8 cellular contexts compared by ENCODE assay signal in genomic region chr13:33494596-33495214, GRCh38.
DNase-seq lines count a peak whose midpoint lies in the region; ATAC-seq lines count a peak whose summit lies in the region.

No MANE protein-coding gene starts in this region.

- H3K4me2 ChIP-seq in BLaER1, result peak overlapping the region; percentile 53
- no peak overlapping the region for H3K4me2 ChIP-seq in mesendoderm (ENCODE audit: low read length)

- H4K20me1 ChIP-seq in BLaER1, result no peaks in the 10 kb centered on the region

- H3K27ac ChIP-seq in BLaER1 (0 out of 2 replicates have a peak overlapping the region, but pooled peaks have one; percentile 28), mesendoderm (ENCODE audit: low read depth, low read length) (no peak overlapping the region)

- peak overlapping the region; percentile 25 for H2BK15ac ChIP-seq in mesendoderm (replicated peaks; ENCODE audit: low read depth)

- H3K27me3 ChIP-seq in BLaER1 (no peaks in the 10 kb centered on the region), mesendoderm (ENCODE audit: insufficient read depth, low read length, poor library complexity) (no peaks in the 10 kb centered on the region)

- no peak overlapping the region for H3K4ac ChIP-seq in mesendoderm (ENCODE audit: low read depth, low read length)

- H3K9me3 ChIP-seq in BLaER1, result no peaks in the 10 kb centered on the region

- no peak overlapping the region for H4K5ac ChIP-seq in mesendoderm (ENCODE audit: low read length)

- H3K36me3 ChIP-seq in BLaER1, result no peaks in the 10 kb centered on the region
- H3K36me3 ChIP-seq in mesendoderm (ENCODE audit: control insufficient read depth, insufficient read depth, low read length), result no peaks in the 10 kb centered on the region

- H3K9ac ChIP-seq in BLaER1 (no peak overlapping the region), mesendoderm (ENCODE audit: low read length) (no peak overlapping the region)

- no peak overlapping the region for H2AK5ac ChIP-seq in mesendoderm (ENCODE audit: low read length)

- H3K18ac ChIP-seq in mesendoderm (ENCODE audit: low read length), result no peak overlapping the region

- no peaks in the 10 kb centered on the region for H3K79me2 ChIP-seq in mesendoderm (ENCODE audit: control insufficient read depth, insufficient read depth, low read length)

- no peak overlapping the region for H2BK5ac ChIP-seq in mesendoderm (ENCODE audit: low read length)

- peak; percentile 70 for DNase-seq in NCI-H226
- DNase-seq in dermis microvascular lymphatic vessel endothelial cell (ENCODE audit: low read depth in 2 of 2), result peak; percentile 98 to 100
- DNase-seq in mesendoderm, result peak; percentile 86
- DNase-seq in CD1c-positive myeloid dendritic cell (ENCODE audit: extremely low spot score), result no peak
- no peak for DNase-seq in GOT3 (lab: John Stamatoyannopoulos, UW)
- no peak for DNase-seq in NCI-H526 treated with DMSO at 0.1 percent for 48 hours (lab: John Stamatoyannopoulos, UW)

- H3K23ac ChIP-seq in mesendoderm (ENCODE audit: low read length), result no peak overlapping the region

- H4K8ac ChIP-seq in mesendoderm (ENCODE audit: low read depth, low read length), result no peak overlapping the region

- H2BK120ac ChIP-seq in mesendoderm (ENCODE audit: low read depth, low read length), result peak overlapping the region; percentile 69

- H3K4me1 ChIP-seq in BLaER1, result peaks cover 16% of the 10 kb centered on the region
- peaks cover 9% of the 10 kb centered on the region for H3K4me1 ChIP-seq in mesendoderm (ENCODE audit: control insufficient read depth, low read depth, low read length)

- no CpG with 5 or more reads among the region's 4 CpGs for WGBS in mesendoderm (ENCODE audit: extremely low coverage, insufficient coverage, low lambda C conversion rate)

- ATAC-seq in GM19452 (IDR thresholded peaks at IDR 0.05; ENCODE audit: unreplicated experiment), result no peak

- H3K79me1 ChIP-seq in mesendoderm (ENCODE audit: low read length), result no peaks in the 10 kb centered on the region

- H3K56ac ChIP-seq in mesendoderm (ENCODE audit: low read length), result no peak overlapping the region

- no peak overlapping the region for H3K4me3 ChIP-seq in BLaER1
- H3K4me3 ChIP-seq in mesendoderm (ENCODE audit: low read length), result no peak overlapping the region

Comparison
In these comparisons a context has a peak if more than half of its experiments do, and no peak if none do; other contexts are left out.
1. DNase-seq: peak in NCI-H226 (single experiment), dermis microvascular lymphatic vessel endothelial cell (2 of 2) and mesendoderm (single experiment); none in CD1c-positive myeloid dendritic cell (single experiment), GOT3 (single experiment) and NCI-H526 treated with DMSO at 0.1 percent for 48 hours (single experiment).